In the genomic region with DNA sequence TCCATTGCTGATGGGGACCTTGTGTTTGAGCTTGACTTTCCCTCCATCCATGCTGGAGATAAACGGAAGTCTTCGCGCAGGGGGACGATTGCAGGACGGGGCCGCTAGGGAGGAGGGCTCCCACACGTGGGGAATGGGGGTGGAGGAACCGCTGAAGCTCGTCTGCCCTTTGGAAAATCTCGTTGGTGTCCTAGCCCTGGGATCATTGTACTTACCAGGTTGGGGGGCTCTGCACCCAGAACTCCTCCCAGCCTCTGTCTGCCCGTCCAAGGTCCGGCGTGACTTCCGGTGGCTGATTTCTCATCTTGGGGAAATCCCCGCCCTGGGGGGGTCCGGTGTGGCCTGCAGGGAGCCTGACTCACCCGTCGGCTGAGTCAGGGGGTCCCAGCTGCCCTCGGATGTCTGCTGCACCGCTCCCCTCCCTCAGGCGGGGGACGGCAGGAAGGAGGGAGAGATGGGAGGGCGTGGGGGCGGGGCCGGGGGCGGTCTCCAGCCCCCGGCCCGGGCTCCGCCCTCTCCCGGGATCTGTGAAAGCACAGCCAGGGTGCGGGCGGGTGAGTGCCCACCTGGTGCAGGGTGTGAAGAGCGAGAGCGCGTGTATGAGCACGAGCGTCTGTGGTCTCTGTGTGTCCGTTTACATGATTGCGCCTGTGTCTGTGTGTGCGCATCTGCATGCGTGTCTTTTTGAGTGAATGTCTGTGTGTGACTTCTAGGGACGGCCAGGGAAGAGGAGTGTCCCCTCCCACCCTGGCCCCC, we compare ENCODE assay signal across 1 cellular context.
TF ChIP-seq lines count a peak whose summit lies in the region.

No MANE protein-coding gene starts in this region.

TF ChIP-seq in HepG2, 621 proteins besides CTCF, POLR2A, EP300 and RAD21 (continued from another document and continues in another):
- TF ChIP-seq PRDM10 (CRISPR knock-in tag; IDR thresholded peaks at IDR 0.05; ENCODE audit: low read depth) (no peak), RXRA (CRISPR knock-in tag; IDR thresholded peaks at IDR 0.05) (no peak; the same call in 1 of the 2 replicates), JDP2 (CRISPR knock-in tag; IDR thresholded peaks at IDR 0.05; ENCODE audit: borderline replicate concordance) (no peak), EZH2 (conservative IDR thresholded peaks at IDR 0.05; ENCODE audit: low read depth, low read length) (no peak), ZNF740 (CRISPR knock-in tag; IDR thresholded peaks at IDR 0.05) (no peak), TBP (CRISPR knock-in tag; IDR thresholded peaks at IDR 0.05) (no peak), HHEX (CRISPR knock-in tag; IDR thresholded peaks at IDR 0.05) (no peak), ZBTB25 (CRISPR knock-in tag; IDR thresholded peaks at IDR 0.05) (no peak), PAWR (CRISPR knock-in tag; IDR thresholded peaks at IDR 0.05; ENCODE audit: borderline replicate concordance) (no peak), GABPB1 (CRISPR knock-in tag; IDR thresholded peaks at IDR 0.05) (peak; percentile 74; the same call in 1 of the 2 replicates), HNRNPH1 (optimal IDR thresholded peaks at IDR 0.05; ENCODE audit: low read depth, low read length) (no peak), THRA (CRISPR knock-in tag; IDR thresholded peaks at IDR 0.05; ENCODE audit: borderline replicate concordance) (no peak), HMG20A (CRISPR knock-in tag; IDR thresholded peaks at IDR 0.05; ENCODE audit: borderline replicate concordance) (no peak), ZSCAN20 (CRISPR knock-in tag; IDR thresholded peaks at IDR 0.05; ENCODE audit: borderline replicate concordance) (no peak; the same call in 1 of the 2 replicates), ZBED4 (CRISPR knock-in tag; IDR thresholded peaks at IDR 0.05; ENCODE audit: borderline replicate concordance) (no peak), ZBTB14 (CRISPR knock-in tag; IDR thresholded peaks at IDR 0.05) (no peak), KLF16 (CRISPR knock-in tag; IDR thresholded peaks at IDR 0.05) (peak in 1 of 2 experiments; percentile 41; a peak in 1 of 4 replicates), MBD4 (IDR thresholded peaks at IDR 0.05; ENCODE audit: borderline replicate concordance, low read length) (no peak), PAF1 (CRISPR knock-in tag; IDR thresholded peaks at IDR 0.05) (no peak), AHR (CRISPR knock-in tag; IDR thresholded peaks at IDR 0.05) (no peak), RBFOX2 (IDR thresholded peaks at IDR 0.05; ENCODE audit: low read depth, low read length) (peak; percentile 55), SETDB1 (CRISPR knock-in tag; IDR thresholded peaks at IDR 0.05; ENCODE audit: borderline replicate concordance) (no peak), RERE (CRISPR knock-in tag; IDR thresholded peaks at IDR 0.05; ENCODE audit: low read depth) (no peak)
- TF ChIP-seq, protein P1, sequence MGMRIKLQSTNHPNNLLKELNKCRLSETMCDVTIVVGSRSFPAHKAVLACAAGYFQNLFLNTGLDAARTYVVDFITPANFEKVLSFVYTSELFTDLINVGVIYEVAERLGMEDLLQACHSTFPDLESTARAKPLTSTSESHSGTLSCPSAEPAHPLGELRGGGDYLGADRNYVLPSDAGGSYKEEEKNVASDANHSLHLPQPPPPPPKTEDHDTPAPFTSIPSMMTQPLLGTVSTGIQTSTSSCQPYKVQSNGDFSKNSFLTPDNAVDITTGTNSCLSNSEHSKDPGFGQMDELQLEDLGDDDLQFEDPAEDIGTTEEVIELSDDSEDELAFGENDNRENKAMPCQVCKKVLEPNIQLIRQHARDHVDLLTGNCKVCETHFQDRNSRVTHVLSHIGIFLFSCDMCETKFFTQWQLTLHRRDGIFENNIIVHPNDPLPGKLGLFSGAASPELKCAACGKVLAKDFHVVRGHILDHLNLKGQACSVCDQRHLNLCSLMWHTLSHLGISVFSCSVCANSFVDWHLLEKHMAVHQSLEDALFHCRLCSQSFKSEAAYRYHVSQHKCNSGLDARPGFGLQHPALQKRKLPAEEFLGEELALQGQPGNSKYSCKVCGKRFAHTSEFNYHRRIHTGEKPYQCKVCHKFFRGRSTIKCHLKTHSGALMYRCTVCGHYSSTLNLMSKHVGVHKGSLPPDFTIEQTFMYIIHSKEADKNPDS (CRISPR knock-in tag; IDR thresholded peaks at IDR 0.05) = no peak
- TF ChIP-seq, protein P2, sequence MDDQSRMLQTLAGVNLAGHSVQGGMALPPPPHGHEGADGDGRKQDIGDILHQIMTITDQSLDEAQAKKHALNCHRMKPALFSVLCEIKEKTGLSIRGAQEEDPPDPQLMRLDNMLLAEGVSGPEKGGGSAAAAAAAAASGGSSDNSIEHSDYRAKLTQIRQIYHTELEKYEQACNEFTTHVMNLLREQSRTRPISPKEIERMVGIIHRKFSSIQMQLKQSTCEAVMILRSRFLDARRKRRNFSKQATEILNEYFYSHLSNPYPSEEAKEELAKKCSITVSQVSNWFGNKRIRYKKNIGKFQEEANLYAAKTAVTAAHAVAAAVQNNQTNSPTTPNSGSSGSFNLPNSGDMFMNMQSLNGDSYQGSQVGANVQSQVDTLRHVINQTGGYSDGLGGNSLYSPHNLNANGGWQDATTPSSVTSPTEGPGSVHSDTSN (CRISPR knock-in tag; IDR thresholded peaks at IDR 0.05; ENCODE audit: borderline replicate concordance) = no peak
- TF ChIP-seq, protein P3, sequence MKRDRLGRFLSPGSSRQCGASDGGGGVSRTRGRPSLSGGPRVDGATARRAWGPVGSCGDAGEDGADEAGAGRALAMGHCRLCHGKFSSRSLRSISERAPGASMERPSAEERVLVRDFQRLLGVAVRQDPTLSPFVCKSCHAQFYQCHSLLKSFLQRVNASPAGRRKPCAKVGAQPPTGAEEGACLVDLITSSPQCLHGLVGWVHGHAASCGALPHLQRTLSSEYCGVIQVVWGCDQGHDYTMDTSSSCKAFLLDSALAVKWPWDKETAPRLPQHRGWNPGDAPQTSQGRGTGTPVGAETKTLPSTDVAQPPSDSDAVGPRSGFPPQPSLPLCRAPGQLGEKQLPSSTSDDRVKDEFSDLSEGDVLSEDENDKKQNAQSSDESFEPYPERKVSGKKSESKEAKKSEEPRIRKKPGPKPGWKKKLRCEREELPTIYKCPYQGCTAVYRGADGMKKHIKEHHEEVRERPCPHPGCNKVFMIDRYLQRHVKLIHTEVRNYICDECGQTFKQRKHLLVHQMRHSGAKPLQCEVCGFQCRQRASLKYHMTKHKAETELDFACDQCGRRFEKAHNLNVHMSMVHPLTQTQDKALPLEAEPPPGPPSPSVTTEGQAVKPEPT (CRISPR knock-in tag; IDR thresholded peaks at IDR 0.05; ENCODE audit: low read depth) = no peak
